In genomic region chr9:21119093-21119770, GRCh38 we compare ENCODE assay signal across 18 cellular contexts. TPM values are rescaled to one million over a fixed set of nuclear protein-coding genes. Genes with fewer than 3 reads are reported as not detected.
DNase-seq lines count a peak whose midpoint lies in the region; ATAC-seq and TF ChIP-seq lines count a peak whose summit lies in the region.
"Had no signal": no experiment of that assay in that cellular context is flagged by ENCODE, and none has a peak within 500 bp of the region (broad histone marks: within the 10 kb centered on the region; RNA-seq: fewer than 3 reads in every experiment).

No MANE protein-coding gene starts in this region.

- H3K4me3 ChIP-seq in NB4 (ENCODE audit: low read depth, low read length), result no peak overlapping the region
- no peak overlapping the region for H3K4me3 ChIP-seq in epithelial cell of esophagus (ENCODE audit: low read length)
- H3K4me3 ChIP-seq in dorsolateral prefrontal cortex, result no peak overlapping the region
- H3K4me3 ChIP-seq: adrenal gland had no signal

- H3K4me1 Mint-ChIP-seq in T-helper 2 cell treated with Interferon-gamma antibody and Interleukin-4, amounts not matched to agents 5 μg/mL and 100 μg/mL, for 36 hours (ENCODE audit: low read depth), result peaks cover 3% of the 10 kb centered on the region

- ATAC-seq in GM21723 (IDR thresholded peaks at IDR 0.05; ENCODE audit: unreplicated experiment), result peak; percentile 49

- H3K27me3 Mint-ChIP-seq in T-helper 2 cell treated with Interferon-gamma antibody and Interleukin-4, amounts not matched to agents 5 μg/mL and 100 μg/mL, for 36 hours (ENCODE audit: low read depth), result peaks cover 39% of the 10 kb centered on the region

- intact Hi-C loops in dorsolateral prefrontal cortex (cut with DNase I), result loop anchor here (10.0 kb wide), 2 partner anchors 1194 to 1654 kb away; no protein-coding TSS in a partner anchor

- H3K9me3 Mint-ChIP-seq in T-helper 2 cell treated with Interferon-gamma antibody and Interleukin-4, amounts not matched to agents 5 μg/mL and 100 μg/mL, for 36 hours, result no peaks in the 10 kb centered on the region

- no peak overlapping the region for H3K27ac ChIP-seq in dorsolateral prefrontal cortex
- H3K27ac ChIP-seq: adrenal gland had no signal

- DNase-seq in DMS153 (lab: John Stamatoyannopoulos, UW), result peak; percentile 73
- DNase-seq in NB4 (ENCODE audit: low read depth), result peak; percentile 94
- peak; percentile 6 for DNase-seq in epithelial cell of esophagus (ENCODE audit: low read depth)
- no peak for DNase-seq in effector CD4-positive, alpha-beta T cell
- no peak for DNase-seq in dorsolateral prefrontal cortex
- no peak for DNase-seq in T-helper 2 cell treated with Interferon-gamma antibody and Interleukin-4, amounts not matched to agents 5 μg/mL and 100 μg/mL, for 36 hours (ENCODE audit: low spot score)
- no peak for DNase-seq in NCI-H187 treated with DMSO at 0.1 percent for 48 hours (lab: John Stamatoyannopoulos, UW)
- DNase-seq: activated CD4-positive, CD25-positive, alpha-beta regulatory T cell; BE2C; NCI-H526 treated with DMSO at 0.1 percent for 48 hours had no signal

- H3K36me3 Mint-ChIP-seq in T-helper 2 cell treated with Interferon-gamma antibody and Interleukin-4, amounts not matched to agents 5 μg/mL and 100 μg/mL, for 36 hours (ENCODE audit: low read depth), result no peaks in the 10 kb centered on the region

- no peak for TF ChIP-seq POLR2A in NB4 (IDR thresholded peaks at IDR 0.05; ENCODE audit: extremely low read depth, insufficient read length)

- no peak overlapping the region for H3K4me3 Mint-ChIP-seq in T-helper 2 cell treated with Interferon-gamma antibody and Interleukin-4, amounts not matched to agents 5 μg/mL and 100 μg/mL, for 36 hours

- TF ChIP-seq CTCF in NB4 (IDR thresholded peaks at IDR 0.05; ENCODE audit: low read depth, low read length), result no peak
- TF ChIP-seq CTCF in epithelial cell of esophagus (IDR thresholded peaks at IDR 0.05; ENCODE audit: insufficient read depth, low read depth, low read length, missing control alignments), result no peak
- no peak for TF ChIP-seq CTCF in dorsolateral prefrontal cortex (IDR thresholded peaks at IDR 0.05 in 54 of 56, conservative IDR thresholded peaks at IDR 0.05 in 2 of 56; ENCODE audit: low read depth in 1 of 56, partially characterized antibody in 56 of 56)

- no peak overlapping the region for H3K27ac Mint-ChIP-seq in T-helper 2 cell treated with Interferon-gamma antibody and Interleukin-4, amounts not matched to agents 5 μg/mL and 100 μg/mL, for 36 hours

- H3K27me3 ChIP-seq in dorsolateral prefrontal cortex, result no peaks in the 10 kb centered on the region
- H3K27me3 ChIP-seq: adrenal gland, BE2C had no signal

RNA-seq across cellular contexts. Expression of gene IFNW1, which starts 22.4 kb away (rescaled TPM):
- total RNA-seq in dorsolateral prefrontal cortex, result not detected
- total RNA-seq: adrenal gland, dermis microvascular lymphatic vessel endothelial cell, fibroblast of villous mesenchyme, M059J, renal cortical epithelial cell, SK-MEL-5 had no signal

RNA-seq across cellular contexts. Expression of gene IFNB1, which starts 41.5 kb away (rescaled TPM):
- total RNA-seq in dorsolateral prefrontal cortex, result not detected
- total RNA-seq: adrenal gland, dermis microvascular lymphatic vessel endothelial cell, fibroblast of villous mesenchyme, renal cortical epithelial cell, SK-MEL-5 had no signal

RNA-seq across cellular contexts. Expression of gene IFNA21, which starts 47.2 kb away (rescaled TPM):
- not detected for total RNA-seq in dorsolateral prefrontal cortex
- total RNA-seq: adrenal gland, dermis microvascular lymphatic vessel endothelial cell, fibroblast of villous mesenchyme, M059J, mononuclear cell, renal cortical epithelial cell, SK-MEL-5 had no signal

Comparison
In these comparisons a context has a peak if more than half of its experiments do, and no peak if none do; other contexts are left out.
1. DNase-seq: peak in DMS153 (single experiment), NB4 (single experiment) and epithelial cell of esophagus (single experiment); none in effector CD4-positive, alpha-beta T cell (single experiment), dorsolateral prefrontal cortex (0 of 10), T-helper 2 cell treated with Interferon-gamma antibody and Interleukin-4, amounts not matched to agents 5 μg/mL and 100 μg/mL, for 36 hours (single experiment) and NCI-H187 treated with DMSO at 0.1 percent for 48 hours (single experiment).